24 cellular contexts compared by ENCODE assay signal in genomic region chr3:64741344-64741743, GRCh38. TPM values are rescaled to one million over a fixed set of nuclear protein-coding genes. Genes with fewer than 3 reads are reported as not detected.
A peak's percentile ranks its signal among the peaks of the same experiment; 100 is the strongest.
DNase-seq lines count a peak whose midpoint lies in the region; TF ChIP-seq lines count a peak whose summit lies in the region.
"Had no signal": no experiment of that assay in that cellular context is flagged by ENCODE, and none has a peak within 500 bp of the region (broad histone marks: within the 10 kb centered on the region; RNA-seq: fewer than 3 reads in every experiment).

No MANE protein-coding gene starts in this region.

- H3K4me1 ChIP-seq in mammary epithelial cell (ENCODE audit: insufficient read depth, low read length) (no peaks in the 10 kb centered on the region), ovary (ENCODE audit: insufficient read depth) (peaks cover 29% of the 10 kb centered on the region), uterus (peaks cover 0 to 12% of the 10 kb centered on the region in 2 donors)

- no peak overlapping the region for H3K4me3 Mint-ChIP-seq in MCF 10A (ENCODE audit: unreplicated experiment)
- H3K4me3 Mint-ChIP-seq in activated T-helper 1 cell treated with anti-CD3 and anti-CD28 coated beads, Interleukin-12 subunit alpha, Interleukin-12 subunit beta, Interleukin-2, Interleukin-4 antibody, amounts not matched to agents 30 ng/mL and 10 ng/mL and 1 ng/mL, durations not matched to agents 14 hours and 24 hours and 36 hours = no peak overlapping the region

- BruUV-seq in MCF 10A (replicated peaks; lab: Mats Ljungman, UMichigan) (no TSS peak), mammary epithelial cell (replicated peaks; lab: Mats Ljungman, UMichigan) (no TSS peak)

- dilution Hi-C loops in mammary epithelial cell (cut with HindIII; ENCODE audit: low sequenced_read_pairs) = loop anchor here (5.0 kb wide), 1 partner anchor 99 kb away; no protein-coding TSS in a partner anchor

- no peaks in the 10 kb centered on the region for H3K79me2 ChIP-seq in mammary epithelial cell (ENCODE audit: insufficient read depth, low read length)

- in situ Hi-C loops in mammary epithelial cell (cut with MboI; ENCODE audit: low sequenced_read_pairs in 2 of 2) = no loop called here

- no peaks in the 10 kb centered on the region for H4K20me1 ChIP-seq in mammary epithelial cell (ENCODE audit: insufficient read depth, low read length)

- no peak overlapping the region for H3K9ac ChIP-seq in mammary epithelial cell (ENCODE audit: insufficient read depth, low read length)

- intact Hi-C loops in MCF 10A (cut with micrococcal nuclease) = no loop called here
- intact Hi-C loops in mammary epithelial cell (cut with micrococcal nuclease) = no loop called here
- intact Hi-C loops in ovary (cut with DNase I) = no loop called here
- intact Hi-C loops in uterus (cut with DNase I; ENCODE audit: low total_unique reads) = no loop called here
- intact Hi-C loops in activated T-helper 1 cell treated with anti-CD3 and anti-CD28 coated beads, Interleukin-12 subunit alpha, Interleukin-12 subunit beta, Interleukin-2, Interleukin-4 antibody, amounts not matched to agents 30 ng/mL and 10 ng/mL and 1 ng/mL, durations not matched to agents 14 hours and 24 hours and 36 hours (cut with micrococcal nuclease) = no loop called here

- no peak overlapping the region for H3K4me2 ChIP-seq in mammary epithelial cell (ENCODE audit: insufficient read depth, low read depth, low read length)

- no peak overlapping the region for H2AFZ ChIP-seq in mammary epithelial cell (ENCODE audit: low read depth, low read length)

- H3K36me3 ChIP-seq in mammary epithelial cell (ENCODE audit: insufficient read depth, low read length) (no peaks in the 10 kb centered on the region), ovary (no peaks in the 10 kb centered on the region), uterus (no peaks in the 10 kb centered on the region)
- H3K36me3 ChIP-seq: cardiac muscle cell had no signal

- no peak overlapping the region for H3K27ac Mint-ChIP-seq in MCF 10A (ENCODE audit: low read depth, unreplicated experiment)
- no peak overlapping the region for H3K27ac Mint-ChIP-seq in activated T-helper 1 cell treated with anti-CD3 and anti-CD28 coated beads, Interleukin-12 subunit alpha, Interleukin-12 subunit beta, Interleukin-2, Interleukin-4 antibody, amounts not matched to agents 30 ng/mL and 10 ng/mL and 1 ng/mL, durations not matched to agents 14 hours and 24 hours and 36 hours
- H3K27ac Mint-ChIP-seq: activated naive CD4-positive, alpha-beta T cell treated with anti-CD3 and anti-CD28 coated beads, Interleukin-2, amount 50 U/mL, for 72 hours had no signal

- CTCF ChIA-PET in MCF 10A (lab: Yijun Ruan, JAX) = interaction anchor here (0.6 to 0.7 kb wide), 2 partner anchors 208 to 1393 kb away, joined by 3 read pairs; no protein-coding TSS in a partner anchor
- CTCF ChIA-PET in mammary epithelial cell (lab: Charles Lee; ENCODE audit: low non-redundant PET) = no interaction called here

- H3K36me3 Mint-ChIP-seq in MCF 10A (ENCODE audit: insufficient read depth, unreplicated experiment) = peaks cover 6% of the 10 kb centered on the region
- no peaks in the 10 kb centered on the region for H3K36me3 Mint-ChIP-seq in activated T-helper 1 cell treated with anti-CD3 and anti-CD28 coated beads, Interleukin-12 subunit alpha, Interleukin-12 subunit beta, Interleukin-2, Interleukin-4 antibody, amounts not matched to agents 30 ng/mL and 10 ng/mL and 1 ng/mL, durations not matched to agents 14 hours and 24 hours and 36 hours (ENCODE audit: low read depth)
- H3K36me3 Mint-ChIP-seq: activated naive CD4-positive, alpha-beta T cell treated with anti-CD3 and anti-CD28 coated beads, Interleukin-2, amount 50 U/mL, for 72 hours had no signal

- POLR2A ChIA-PET in MCF 10A (lab: Yijun Ruan, JAX) = no interaction called here

- no peaks in the 10 kb centered on the region for H3K9me3 Mint-ChIP-seq in MCF 10A (ENCODE audit: unreplicated experiment)
- H3K9me3 Mint-ChIP-seq in activated T-helper 1 cell treated with anti-CD3 and anti-CD28 coated beads, Interleukin-12 subunit alpha, Interleukin-12 subunit beta, Interleukin-2, Interleukin-4 antibody, amounts not matched to agents 30 ng/mL and 10 ng/mL and 1 ng/mL, durations not matched to agents 14 hours and 24 hours and 36 hours = peaks cover 3% of the 10 kb centered on the region

- no peaks in the 10 kb centered on the region for H3K27me3 Mint-ChIP-seq in MCF 10A (ENCODE audit: insufficient read depth, unreplicated experiment)
- H3K27me3 Mint-ChIP-seq in activated T-helper 1 cell treated with anti-CD3 and anti-CD28 coated beads, Interleukin-12 subunit alpha, Interleukin-12 subunit beta, Interleukin-2, Interleukin-4 antibody, amounts not matched to agents 30 ng/mL and 10 ng/mL and 1 ng/mL, durations not matched to agents 14 hours and 24 hours and 36 hours (ENCODE audit: insufficient read depth) = no peaks in the 10 kb centered on the region

- H3K9me3 ChIP-seq in mammary epithelial cell (replicated peaks; ENCODE audit: insufficient read depth, low read length) (no peaks in the 10 kb centered on the region), ovary (no peaks in the 10 kb centered on the region), uterus (no peaks in the 10 kb centered on the region)

- no peak for TF ChIP-seq EP300 in ovary (IDR thresholded peaks at IDR 0.05)

- no peaks in the 10 kb centered on the region for H3K4me1 Mint-ChIP-seq in MCF 10A (ENCODE audit: insufficient read depth, unreplicated experiment)
- H3K4me1 Mint-ChIP-seq in activated T-helper 1 cell treated with anti-CD3 and anti-CD28 coated beads, Interleukin-12 subunit alpha, Interleukin-12 subunit beta, Interleukin-2, Interleukin-4 antibody, amounts not matched to agents 30 ng/mL and 10 ng/mL and 1 ng/mL, durations not matched to agents 14 hours and 24 hours and 36 hours (ENCODE audit: low read depth) = no peaks in the 10 kb centered on the region

- TF ChIP-seq CTCF in MCF 10A (IDR thresholded peaks at IDR 0.05; ENCODE audit: unreplicated experiment) = no peak
- no peak for TF ChIP-seq CTCF in mammary epithelial cell (conservative IDR thresholded peaks at IDR 0.05 in 1 of 2, IDR thresholded peaks at IDR 0.05 in 1 of 2; ENCODE audit: extremely low read depth in 1 of 2, insufficient read depth in 1 of 2, low read depth in 1 of 2, low read length in 2 of 2)
- no peak for TF ChIP-seq CTCF in ovary (IDR thresholded peaks at IDR 0.05)
- TF ChIP-seq CTCF in uterus (IDR thresholded peaks at IDR 0.05) = no peak

- no peaks in the 10 kb centered on the region for H3K27me3 ChIP-seq in mammary epithelial cell (ENCODE audit: insufficient read depth, low read length)
- H3K27me3 ChIP-seq in ovary = no peaks in the 10 kb centered on the region
- no peaks in the 10 kb centered on the region for H3K27me3 ChIP-seq in uterus
- H3K27me3 ChIP-seq: cardiac muscle cell had no signal

- H3K27ac ChIP-seq in mammary epithelial cell (ENCODE audit: insufficient read depth, low read depth, low read length) = no peak overlapping the region
- peak overlapping the region in 1 of 2 donors; percentile 52 for H3K27ac ChIP-seq in ovary
- peak overlapping the region; percentile 80 to 81 for H3K27ac ChIP-seq in uterus
- H3K27ac ChIP-seq: 22Rv1, C4-2B, cardiac muscle cell, VCaP had no signal

- DNase-seq in MCF 10A (ENCODE audit: unreplicated experiment) = peak; percentile 28
- no peak for DNase-seq in mammary epithelial cell
- peak; percentile 71 for DNase-seq in fibroblast of peridontal ligament (ENCODE audit: extremely low read depth)
- peak in 4 of 5 donors; percentile 31 to 79 (median 56) for DNase-seq in ovary
- peak; percentile 69 to 83 for DNase-seq in uterus
- DNase-seq in activated T-helper 1 cell treated with anti-CD3 and anti-CD28 coated beads, Interleukin-12 subunit alpha, Interleukin-12 subunit beta, Interleukin-2, Interleukin-4 antibody, amounts not matched to agents 30 ng/mL and 10 ng/mL and 1 ng/mL, durations not matched to agents 14 hours and 24 hours and 36 hours (ENCODE audit: low spot score) = no peak
- DNase-seq in 8988T = no peak
- no peak for DNase-seq in NCI-H187 treated with DMSO at 0.1 percent for 48 hours (lab: John Stamatoyannopoulos, UW)
- DNase-seq: activated CD4-positive, alpha-beta T cell treated with anti-CD3 and anti-CD28 coated beads, Interleukin-2, amount 50 U/mL, for 48 hours; activated T-cell treated with anti-CD3 and anti-CD28 coated beads, Interleukin-2, amount 50 U/mL, for 1 hour; kidney glomerular epithelial cell; NCI-H1092; NCI-H2107; NCI-H526 treated with DMSO at 0.1 percent for 48 hours; SHP77 treated with DMSO at 0.1 percent for 48 hours; stimulated activated CD4-positive, alpha-beta T cell treated with anti-CD3 and anti-CD28 coated beads, Interleukin-2, amount 100 ng/mL, for 24 hours; T-helper 1 cell had no signal

- TF ChIP-seq POLR2A in ovary (IDR thresholded peaks at IDR 0.05) = no peak
- TF ChIP-seq POLR2A in uterus (IDR thresholded peaks at IDR 0.05) = no peak

- 0% methylated on average over 1 of the region's 1 CpG for WGBS in mammary epithelial cell (ENCODE audit: low coverage, missing lambda C conversion rate)
- 20 to 61% (median 26%) methylated on average over 1 of the region's 1 CpG for WGBS in ovary, 3 donors

- no peak overlapping the region for H3K4me3 ChIP-seq in mammary epithelial cell (replicated peaks in 1 of 3; ENCODE audit: insufficient read depth in 1 of 3, low read depth in 2 of 3, low read length in 3 of 3)
- no peak overlapping the region for H3K4me3 ChIP-seq in ovary
- no peak overlapping the region for H3K4me3 ChIP-seq in uterus
- H3K4me3 ChIP-seq: cardiac muscle cell had no signal

RNA-seq across cellular contexts. Expression of gene ADAMTS9, which starts 53.5 kb away (rescaled TPM):
- total RNA-seq in MCF 10A (2022) (0.86 and 1.8 TPM in 2 replicates), mammary epithelial cell (1 to 10 TPM; 2.7 to 7.5 TPM), ovary (10 to 100 TPM; 20.1 to 88.8 (median 38.5) TPM), uterus (100 to 1,000 TPM in 3 of 4 donors, 10 to 100 TPM in 1; 17.4 to 197 (median 160) TPM)
- polyA plus RNA-seq in mammary epithelial cell (0.31 TPM), ovary (10 to 100 TPM; 11.8 to 28.8 TPM)
- polyA minus RNA-seq in mammary epithelial cell = 7.0 TPM
- total RNA-seq in activated T-helper 1 cell treated with anti-CD3 and anti-CD28 coated beads, Interleukin-12 subunit alpha, Interleukin-12 subunit beta, Interleukin-2, Interleukin-4 antibody, amounts not matched to agents 30 ng/mL and 10 ng/mL and 1 ng/mL, durations not matched to agents 14 hours and 24 hours and 36 hours = not detected in 2 replicates
- total RNA-seq: activated naive CD4-positive, alpha-beta T cell treated with anti-CD3 and anti-CD28 coated beads, Interleukin-2, amount 50 U/mL, for 72 hours; mononuclear cell; OCI-LY7 had no signal

Comparison
In these comparisons a context has a peak if more than half of its experiments do, and no peak if none do; other contexts are left out.
1. DNase-seq: peak in MCF 10A (single experiment), fibroblast of peridontal ligament (single experiment), ovary (4 of 5) and uterus (2 of 2); none in mammary epithelial cell (single experiment), activated T-helper 1 cell treated with anti-CD3 and anti-CD28 coated beads, Interleukin-12 subunit alpha, Interleukin-12 subunit beta, Interleukin-2, Interleukin-4 antibody, amounts not matched to agents 30 ng/mL and 10 ng/mL and 1 ng/mL, durations not matched to agents 14 hours and 24 hours and 36 hours (single experiment), 8988T (single experiment) and NCI-H187 treated with DMSO at 0.1 percent for 48 hours (single experiment).